Comparison of ENCODE assay signal across 30 cellular contexts in genomic region chr16:68478526-68479249, GRCh38. TPM values are rescaled to one million over a fixed set of nuclear protein-coding genes. Genes with fewer than 3 reads are reported as not detected.
DNase-seq lines count a peak whose midpoint lies in the region; ATAC-seq and TF ChIP-seq lines count a peak whose summit lies in the region.
"Had no signal": no experiment of that assay in that cellular context is flagged by ENCODE, and none has a peak within 500 bp of the region (broad histone marks: within the 10 kb centered on the region; RNA-seq: fewer than 3 reads in every experiment).

No MANE protein-coding gene starts in this region.

- no peak overlapping the region for H3K27ac Mint-ChIP-seq in endothelial cell (ENCODE audit: unreplicated experiment)
- H3K27ac Mint-ChIP-seq: activated CD4-positive, alpha-beta T cell treated with anti-CD3 and anti-CD28 coated beads, Interleukin-2, amount 10 ng/mL, durations not matched to agents 7 days and 5 days; activated naive CD4-positive, alpha-beta T cell treated with anti-CD3 and anti-CD28 coated beads, Interleukin-2, amount 50 U/mL, for 24 hours; naive B cell; stimulated activated naive CD8-positive, alpha-beta T cell treated with anti-CD3 and anti-CD28 coated beads, Interleukin-15, amount 100 ng/mL, for 72 hours; T-cell; type B pancreatic cell had no signal

- peak in 6 of 8 donors; percentile 41 to 61 (median 56) for ATAC-seq in heart right ventricle
- peak; percentile 55 to 87 (median 77) for ATAC-seq in right lobe of liver
- ATAC-seq: A549; foreskin keratinocyte; K562; PC-3; stimulated activated naive CD8-positive, alpha-beta T cell treated with anti-CD3 and anti-CD28 coated beads, Interleukin-15, amount 100 ng/mL, for 72 hours; T-cell had no signal

- TF ChIP-seq CTCF in heart right ventricle (IDR thresholded peaks at IDR 0.05) (peak in 2 of 9 donors; percentile 16 to 33), right atrium auricular region (IDR thresholded peaks at IDR 0.05) (no peak), OCI-LY7 (conservative IDR thresholded peaks at IDR 0.05; ENCODE audit: low read length) (no peak), right lobe of liver (IDR thresholded peaks at IDR 0.05) (no peak), endothelial cell (IDR thresholded peaks at IDR 0.05; ENCODE audit: unreplicated experiment) (no peak)

- whole genome bisulfite sequencing in heart right ventricle, 2 donors: 33 to 35% methylated on average over 2 of the region's 2 CpGs
- 56% methylated on average over 2 of the region's 2 CpGs for WGBS in right lobe of liver (ENCODE audit: insufficient coverage, low coverage, low lambda C conversion rate, missing lambda C conversion rate)

- no TSS peak for BruUV-seq in OCI-LY7 (replicated peaks; lab: Mats Ljungman, UMichigan)

- H3K4me3 ChIP-seq in heart right ventricle: no peak overlapping the region
- H3K4me3 ChIP-seq in right atrium auricular region: no peak overlapping the region
- no peak overlapping the region for H3K4me3 ChIP-seq in OCI-LY7 (ENCODE audit: low read depth, low read length, poor library complexity, severe bottlenecking)
- H3K4me3 ChIP-seq in right lobe of liver: no peak overlapping the region
- H3K4me3 ChIP-seq: A549, hepatocyte, K562 had no signal

- H3K36me3 ChIP-seq in heart right ventricle (no peaks in the 10 kb centered on the region), right atrium auricular region (no peaks in the 10 kb centered on the region), OCI-LY7 (ENCODE audit: insufficient read depth, low read length) (no peaks in the 10 kb centered on the region), right lobe of liver (no peaks in the 10 kb centered on the region)
- H3K36me3 ChIP-seq: BE2C had no signal

- CTCF ChIA-PET in OCI-LY7 (lab: Charles Lee; ENCODE audit: unreplicated experiment): no interaction called here

- peaks cover 2% of the 10 kb centered on the region for H3K27me3 Mint-ChIP-seq in endothelial cell (ENCODE audit: unreplicated experiment)
- H3K27me3 Mint-ChIP-seq: activated naive CD4-positive, alpha-beta T cell treated with anti-CD3 and anti-CD28 coated beads, Interleukin-2, amount 50 U/mL, for 24 hours; naive B cell; stimulated activated naive CD8-positive, alpha-beta T cell treated with anti-CD3 and anti-CD28 coated beads, Interleukin-15, amount 100 ng/mL, for 72 hours; T-cell had no signal

- intact Hi-C loops in heart right ventricle (cut with DNase I): loop anchor here in 2 of 10 donors (2.0 to 10.0 kb wide), 2 partner anchors 32 to 84 kb away; no protein-coding TSS in a partner anchor
- intact Hi-C loops in OCI-LY7 (cut with micrococcal nuclease; ENCODE audit: unreplicated experiment): no loop called here
- intact Hi-C loops in right lobe of liver (cut with DNase I): no loop called here

- H3K9me3 ChIP-seq in heart right ventricle (peaks cover 0 to 11% (median 0%) of the 10 kb centered on the region in 11 donors), right atrium auricular region (peaks cover 0 to 6% of the 10 kb centered on the region in 2 donors), OCI-LY7 (ENCODE audit: low read length) (0 out of 2 replicates have a peak, but pooled peaks cover 3% of the 10 kb centered on the region), right lobe of liver (no peaks in the 10 kb centered on the region)
- H3K9me3 ChIP-seq: BE2C had no signal

- peak overlapping the region; percentile 21; the same call in 1 of the 2 replicates for H3K4me2 ChIP-seq in OCI-LY7 (ENCODE audit: low read length)
- H3K4me2 ChIP-seq: A549, hepatocyte had no signal

- peaks cover 26% of the 10 kb centered on the region for H3K4me1 Mint-ChIP-seq in endothelial cell (ENCODE audit: unreplicated experiment)
- H3K4me1 Mint-ChIP-seq: activated naive CD4-positive, alpha-beta T cell treated with anti-CD3 and anti-CD28 coated beads, Interleukin-2, amount 50 U/mL, for 24 hours; T-cell had no signal

- DNase-seq in heart right ventricle (peak in 1 of 2 donors; percentile 13), right atrium auricular region (ENCODE audit: low spot score) (no peak), OCI-LY7 (ENCODE audit: low spot score) (no peak), right lobe of liver (peak; percentile 33 to 89 (median 86)), COLO668 (lab: John Stamatoyannopoulos, UW; ENCODE audit: unreplicated experiment) (no peak), endothelial cell (ENCODE audit: low spot score) (no peak), SIG-M5 treated with dmso at 0.1 percent for 504 hours (lab: John Stamatoyannopoulos, UW; ENCODE audit: unreplicated experiment) (no peak), DMS153 (lab: John Stamatoyannopoulos, UW) (no peak)
- DNase-seq: activated CD4-positive, alpha-beta T cell treated with anti-CD3 and anti-CD28 coated beads, Interleukin-2, amount 10 ng/mL, durations not matched to agents 7 days and 5 days; BE2C; effector CD8-positive, alpha-beta T cell; GOT3; mammary epithelial cell; naive B cell; NCI-H1092; NCI-H1930; NCI-H2227 treated with DMSO at 0.1 percent for 48 hours; NCI-H748 treated with DMSO at 0.1 percent for 48 hours; PC-3; SHP77 treated with DMSO at 0.1 percent for 48 hours; stimulated activated CD4-positive, alpha-beta T cell treated with anti-CD3 and anti-CD28 coated beads, Interleukin-12 subunit alpha, Interleukin-12 subunit beta, amount 100 ng/mL, for 4 hours; stimulated activated naive CD8-positive, alpha-beta T cell treated with anti-CD3 and anti-CD28 coated beads, Interleukin-15, amount 100 ng/mL, for 72 hours; T-cell had no signal

- POLR2A ChIA-PET in OCI-LY7 (lab: Charles Lee): no interaction called here

- no peaks in the 10 kb centered on the region for H4K20me1 ChIP-seq in OCI-LY7 (ENCODE audit: insufficient read depth, low read length)

- no peak overlapping the region for H3K27ac ChIP-seq in heart right ventricle
- H3K27ac ChIP-seq in right atrium auricular region: no peak overlapping the region
- no peak overlapping the region for H3K27ac ChIP-seq in OCI-LY7 (ENCODE audit: low read depth, low read length, poor library complexity, severe bottlenecking)
- H3K27ac ChIP-seq in right lobe of liver: peak overlapping the region in 1 of 3 donors; percentile 65
- H3K27ac ChIP-seq: A549, foreskin keratinocyte, hepatocyte had no signal

- no peaks in the 10 kb centered on the region for H3K9me3 Mint-ChIP-seq in endothelial cell (ENCODE audit: unreplicated experiment)
- H3K9me3 Mint-ChIP-seq: activated naive CD4-positive, alpha-beta T cell treated with anti-CD3 and anti-CD28 coated beads, Interleukin-2, amount 50 U/mL, for 24 hours; stimulated activated naive CD8-positive, alpha-beta T cell treated with anti-CD3 and anti-CD28 coated beads, Interleukin-15, amount 100 ng/mL, for 72 hours; T-cell; type B pancreatic cell had no signal

- H3K27me3 ChIP-seq in heart right ventricle (no peaks in the 10 kb centered on the region), right atrium auricular region (no peaks in the 10 kb centered on the region), right lobe of liver (no peaks in the 10 kb centered on the region)
- H3K27me3 ChIP-seq: BE2C, foreskin keratinocyte, hepatocyte had no signal

- no peaks in the 10 kb centered on the region for H3K9me2 ChIP-seq in OCI-LY7 (ENCODE audit: insufficient read depth, low read length)

- no peaks in the 10 kb centered on the region for H3K36me3 Mint-ChIP-seq in endothelial cell (ENCODE audit: low read depth, unreplicated experiment)
- H3K36me3 Mint-ChIP-seq: activated naive CD4-positive, alpha-beta T cell treated with anti-CD3 and anti-CD28 coated beads, Interleukin-2, amount 50 U/mL, for 24 hours; naive B cell; T-cell; type B pancreatic cell had no signal

- H3K4me3 Mint-ChIP-seq in endothelial cell (ENCODE audit: unreplicated experiment): no peak overlapping the region
- H3K4me3 Mint-ChIP-seq: activated CD4-positive, alpha-beta T cell treated with anti-CD3 and anti-CD28 coated beads, Interleukin-2, amount 10 ng/mL, durations not matched to agents 7 days and 5 days; activated naive CD4-positive, alpha-beta T cell treated with anti-CD3 and anti-CD28 coated beads, Interleukin-2, amount 50 U/mL, for 24 hours; naive B cell; stimulated activated naive CD8-positive, alpha-beta T cell treated with anti-CD3 and anti-CD28 coated beads, Interleukin-15, amount 100 ng/mL, for 72 hours; T-cell; type B pancreatic cell had no signal

- TF ChIP-seq POLR2A in right lobe of liver (IDR thresholded peaks at IDR 0.05): no peak

- H3K4me1 ChIP-seq in heart right ventricle (peaks cover 0 to 26% (median 17%) of the 10 kb centered on the region in 9 donors), right atrium auricular region (no peaks in the 10 kb centered on the region), OCI-LY7 (ENCODE audit: insufficient read depth, low read length, poor library complexity, severe bottlenecking) (peaks cover 13% of the 10 kb centered on the region), right lobe of liver (peaks cover 0 to 51% (median 12%) of the 10 kb centered on the region in 4 donors)
- H3K4me1 ChIP-seq: A549, BE2C, foreskin keratinocyte had no signal

- no peak overlapping the region for H2AFZ ChIP-seq in OCI-LY7 (ENCODE audit: low read length)
- H2AFZ ChIP-seq: hepatocyte had no signal

- H3K79me2 ChIP-seq in OCI-LY7 (ENCODE audit: insufficient read depth, low read depth, low read length): no peaks in the 10 kb centered on the region
- H3K79me2 ChIP-seq: hepatocyte had no signal

RNA-seq across cellular contexts. Expression of gene SMPD3, which starts 30.4 kb away (rescaled TPM):
- total RNA-seq in heart right ventricle (1 to 10 TPM in 1 of 10 donors, under 1 TPM in 8, not detected in 1; 0.05 to 1.2 (median 0.34) TPM), right atrium auricular region (1 to 10 TPM; 3.0 to 4.4 TPM), OCI-LY7 (2022) (0.51 and 0.61 TPM in 2 replicates), right lobe of liver (10 to 100 TPM in 2 of 6 experiments, 1 to 10 TPM in 2, under 1 TPM in 2; 0.18 to 27.2 (median 5.0) TPM), endothelial cell (ENCODE audit: unreplicated experiment) (not detected)
- polyA plus RNA-seq in heart right ventricle: under 1 TPM; 0.03 to 0.15 TPM
- total RNA-seq in OCI-LY7 (2014; rRNA removed; shearing (Covaris generic)): 0.16 and 0.21 TPM in 2 replicates
- total RNA-seq: chondrocyte, mammary epithelial cell, PC-3 had no signal
- polyA plus RNA-seq: mammary epithelial cell had no signal

Comparison
In these comparisons a context has a peak if more than half of its experiments do, and no peak if none do; other contexts are left out.
1. DNase-seq: peak in right lobe of liver (3 of 3); none in right atrium auricular region (single experiment), OCI-LY7 (single experiment), COLO668 (single experiment), endothelial cell (single experiment), SIG-M5 treated with dmso at 0.1 percent for 504 hours (single experiment) and DMS153 (single experiment).